In the genomic region with DNA sequence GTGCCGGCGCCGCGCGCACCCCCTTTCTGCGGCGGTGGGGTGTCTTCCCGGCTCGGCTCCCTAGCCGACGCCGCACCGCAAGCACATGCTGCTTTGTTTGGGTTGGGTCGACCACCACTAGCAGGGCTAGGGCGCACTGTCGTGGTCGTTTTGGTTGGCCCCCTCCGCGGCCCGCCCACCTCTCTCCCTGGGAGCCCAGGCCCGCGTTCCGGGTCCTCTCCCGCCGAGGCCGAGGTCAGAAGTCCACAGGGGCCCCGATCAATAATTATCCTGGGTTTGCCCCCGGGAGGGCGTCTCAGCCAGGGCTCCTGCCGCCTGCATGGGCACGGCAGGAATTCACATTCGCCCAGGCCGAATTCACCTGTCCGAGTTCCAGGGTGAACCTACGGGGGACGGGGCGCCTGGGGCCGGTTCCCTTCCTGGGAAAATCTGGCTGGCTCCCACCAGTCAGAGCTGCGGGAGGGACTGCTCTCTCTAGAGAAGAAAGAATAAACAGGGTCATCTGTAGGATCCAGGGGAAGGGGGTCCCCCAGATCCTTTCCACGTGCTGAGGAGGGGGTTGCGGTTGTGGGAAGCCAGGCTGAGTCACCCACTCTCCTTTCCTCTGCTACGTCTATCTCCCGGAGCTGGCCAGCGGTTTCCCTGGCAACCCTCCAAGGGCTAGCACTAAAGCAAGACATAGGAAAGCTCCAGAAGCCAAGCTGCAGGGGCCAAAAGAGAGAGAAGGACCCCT, we compare ENCODE assay signal across 8 cellular contexts. TPM values are rescaled to one million over a fixed set of nuclear protein-coding genes. Genes with fewer than 3 reads are reported as not detected.
DNase-seq lines count a peak whose midpoint lies in the region; ATAC-seq and TF ChIP-seq lines count a peak whose summit lies in the region.

No MANE protein-coding gene starts in this region.

- H3K9me3 Mint-ChIP-seq in activated CD8-positive, alpha-beta T cell treated with anti-CD3 and anti-CD28 coated beads for 36 hours: no peaks in the 10 kb centered on the region
- H3K9me3 Mint-ChIP-seq in natural killer cell: no peaks in the 10 kb centered on the region

- 0 to 1% methylated on average over 44 of the region's 44 CpGs for WGBS in aorta, 2 donors

- peak overlapping the region; percentile 80 for H3K27ac Mint-ChIP-seq in activated CD8-positive, alpha-beta T cell treated with anti-CD3 and anti-CD28 coated beads for 36 hours
- H3K27ac Mint-ChIP-seq in natural killer cell: peak overlapping the region; percentile 53 to 92

- no peak for TF ChIP-seq POLR2A in NB4 (IDR thresholded peaks at IDR 0.05; ENCODE audit: extremely low read depth, insufficient read length)

- no peaks in the 10 kb centered on the region for H3K9me3 ChIP-seq in BE2C
- no peaks in the 10 kb centered on the region for H3K9me3 ChIP-seq in aorta (ENCODE audit: control insufficient read depth, low read length)

- peaks cover 28% of the 10 kb centered on the region for H3K36me3 Mint-ChIP-seq in activated CD8-positive, alpha-beta T cell treated with anti-CD3 and anti-CD28 coated beads for 36 hours (ENCODE audit: low read depth)
- no peaks in the 10 kb centered on the region for H3K36me3 Mint-ChIP-seq in natural killer cell

- no peaks in the 10 kb centered on the region for H3K27me3 ChIP-seq in BE2C
- no peaks in the 10 kb centered on the region for H3K27me3 ChIP-seq in aorta (ENCODE audit: control insufficient read depth in 1 of 2, insufficient read depth in 2 of 2, low read length in 1 of 2)

- H3K4me1 Mint-ChIP-seq in activated CD8-positive, alpha-beta T cell treated with anti-CD3 and anti-CD28 coated beads for 36 hours (ENCODE audit: low read depth): peaks cover 35% of the 10 kb centered on the region
- peaks cover 47 to 51% of the 10 kb centered on the region in 2 donors for H3K4me1 Mint-ChIP-seq in natural killer cell

- peaks cover 3% of the 10 kb centered on the region for H3K4me1 ChIP-seq in BE2C
- peaks cover 0 to 4% of the 10 kb centered on the region in 2 donors for H3K4me1 ChIP-seq in aorta (ENCODE audit: control insufficient read depth in 1 of 2, insufficient read depth in 2 of 2, low read length in 2 of 2)

- H3K36me3 ChIP-seq in BE2C (no peaks in the 10 kb centered on the region), aorta (ENCODE audit: control insufficient read depth in 1 of 2, insufficient read depth in 2 of 2, low read length in 1 of 2) (no peaks in the 10 kb centered on the region)

- H3K4me3 ChIP-seq in BE2C (ENCODE audit: low read depth, low read length) (peak overlapping the region; percentile 85), NB4 (ENCODE audit: low read depth, low read length) (peak overlapping the region; percentile 49), fibroblast of the aortic adventitia (ENCODE audit: low read depth, low read length) (peak overlapping the region; percentile 83), aorta (ENCODE audit: low read length in 2 of 2) (peak overlapping the region; percentile 69 to 95)

- H3K27me3 Mint-ChIP-seq in activated CD8-positive, alpha-beta T cell treated with anti-CD3 and anti-CD28 coated beads for 36 hours: no peaks in the 10 kb centered on the region
- no peaks in the 10 kb centered on the region for H3K27me3 Mint-ChIP-seq in natural killer cell (ENCODE audit: low read depth in 2 of 2)

- DNase-seq in BE2C: peak; percentile 67
- DNase-seq in NB4 (ENCODE audit: low read depth): peak; percentile 78
- peak; percentile 30 for DNase-seq in activated CD8-positive, alpha-beta T cell treated with anti-CD3 and anti-CD28 coated beads for 36 hours
- DNase-seq in fibroblast of the aortic adventitia (ENCODE audit: low read depth): peak; percentile 84
- DNase-seq in natural killer cell: no peak
- DNase-seq in aorta: peak; percentile 88 to 91
- no peak for DNase-seq in GM19240 (ENCODE audit: insufficient read length, low spot score)

- CTCF ChIA-PET in activated CD8-positive, alpha-beta T cell treated with anti-CD3 and anti-CD28 coated beads for 36 hours (lab: Charles Lee): interaction anchor here (0.9 to 4.1 kb wide), 8 partner anchors 8 to 130 kb away, joined by 3 to 24 read pairs (median 4); partner anchors contain the start of genes GHDC and STAT5A

- peak overlapping the region in 1 of 2 donors; percentile 37 for H3K27ac ChIP-seq in aorta (ENCODE audit: low read depth in 1 of 2, low read length in 2 of 2)

- intact Hi-C loops in activated CD8-positive, alpha-beta T cell treated with anti-CD3 and anti-CD28 coated beads for 36 hours (cut with micrococcal nuclease): loop anchor here (5.0 kb wide), 1 partner anchor 54 kb away; no protein-coding TSS in a partner anchor
- intact Hi-C loops in natural killer cell (cut with micrococcal nuclease) (loop anchor here (10.0 kb wide), 1 partner anchor 52 kb away; no protein-coding TSS in a partner anchor), aorta (cut with DNase I) (no loop called here)

- ATAC-seq in GM21390 (IDR thresholded peaks at IDR 0.05; ENCODE audit: unreplicated experiment) (peak; percentile 15), natural killer cell (no peak), aorta (ENCODE audit: low FRiP score) (peak; percentile 17)
- ATAC-seq in activated CD8-positive, alpha-beta T cell treated with anti-CD3 and anti-CD28 coated beads for 36 hours: no peak

- TF ChIP-seq CTCF in BE2C (IDR thresholded peaks at IDR 0.05; ENCODE audit: low read depth, low read length) (no peak), NB4 (IDR thresholded peaks at IDR 0.05; ENCODE audit: low read depth, low read length) (no peak), fibroblast of the aortic adventitia (IDR thresholded peaks at IDR 0.05; ENCODE audit: insufficient read depth, low read length) (no peak), natural killer cell (IDR thresholded peaks at IDR 0.05) (no peak)
- no peak for TF ChIP-seq CTCF in activated CD8-positive, alpha-beta T cell treated with anti-CD3 and anti-CD28 coated beads for 36 hours (IDR thresholded peaks at IDR 0.05)

- POLR2A ChIA-PET in activated CD8-positive, alpha-beta T cell treated with anti-CD3 and anti-CD28 coated beads for 36 hours (lab: Charles Lee): interaction anchor here (0.6 to 12.0 kb wide), 10 partner anchors 8 to 93 kb away, joined by 3 to 136 read pairs (median 4); partner anchors contain the start of gene STAT5A

- peak overlapping the region; percentile 72 for H3K4me3 Mint-ChIP-seq in activated CD8-positive, alpha-beta T cell treated with anti-CD3 and anti-CD28 coated beads for 36 hours
- H3K4me3 Mint-ChIP-seq in natural killer cell: peak overlapping the region; percentile 71

RNA-seq across cellular contexts. Expression of gene STAT5B, which starts 0.6 kb away (rescaled TPM):
- 19.0 TPM for polyA plus RNA-seq in BE2C (2012; ENCODE audit: insufficient read depth, insufficient read length, low read depth)
- total RNA-seq in activated CD8-positive, alpha-beta T cell treated with anti-CD3 and anti-CD28 coated beads for 36 hours: 100 to 1,000 TPM; 128 to 129 TPM
- 14.1 and 23.0 TPM in 2 replicates for total RNA-seq in fibroblast of the aortic adventitia (ENCODE audit: low replicate concordance)
- 100 to 1,000 TPM in 2 of 3 donors, 10 to 100 TPM in 1; 79.9 to 112 (median 103) TPM for total RNA-seq in natural killer cell
- 100 to 1,000 TPM in 1 of 2 donors, 10 to 100 TPM in 1; 78.0 to 106 TPM for total RNA-seq in aorta
- polyA plus RNA-seq in aorta: 10 to 100 TPM; 18.0 to 54.6 TPM

RNA-seq across cellular contexts. Expression of gene STAT5A, which starts 11.5 kb away (rescaled TPM):
- polyA plus RNA-seq in BE2C (2012; ENCODE audit: insufficient read depth, insufficient read length, low read depth): 11.8 TPM
- total RNA-seq in activated CD8-positive, alpha-beta T cell treated with anti-CD3 and anti-CD28 coated beads for 36 hours: 100 to 1,000 TPM; 163 to 190 TPM
- total RNA-seq in fibroblast of the aortic adventitia (ENCODE audit: low replicate concordance) (25.2 and 27.3 TPM in 2 replicates), natural killer cell (100 to 1,000 TPM; 112 to 135 (median 117) TPM), aorta (10 to 100 TPM; 42.1 to 63.2 TPM)
- polyA plus RNA-seq in aorta: 10 to 100 TPM; 10.9 to 20.8 TPM

Comparison
In these comparisons a context has a peak if more than half of its experiments do, and no peak if none do; other contexts are left out.
1. DNase-seq: peak in BE2C (single experiment), NB4 (single experiment), activated CD8-positive, alpha-beta T cell treated with anti-CD3 and anti-CD28 coated beads for 36 hours (single experiment), fibroblast of the aortic adventitia (single experiment) and aorta (2 of 2); none in natural killer cell (single experiment) and GM19240 (single experiment).
2. ATAC-seq: peak in GM21390 (single experiment) and aorta (single experiment); none in activated CD8-positive, alpha-beta T cell treated with anti-CD3 and anti-CD28 coated beads for 36 hours (single experiment) and natural killer cell (0 of 3).
3. intact Hi-C loops: an anchor here in activated CD8-positive, alpha-beta T cell treated with anti-CD3 and anti-CD28 coated beads for 36 hours (5.0 kb wide) and natural killer cell (10.0 kb wide); none called in aorta.
4. Peak in every context shown above with its lines, with median percentiles within 50 percentile points of each other: H3K4me3 ChIP-seq.